Comparison of ENCODE assay signal across 23 cellular contexts in the genomic region with DNA sequence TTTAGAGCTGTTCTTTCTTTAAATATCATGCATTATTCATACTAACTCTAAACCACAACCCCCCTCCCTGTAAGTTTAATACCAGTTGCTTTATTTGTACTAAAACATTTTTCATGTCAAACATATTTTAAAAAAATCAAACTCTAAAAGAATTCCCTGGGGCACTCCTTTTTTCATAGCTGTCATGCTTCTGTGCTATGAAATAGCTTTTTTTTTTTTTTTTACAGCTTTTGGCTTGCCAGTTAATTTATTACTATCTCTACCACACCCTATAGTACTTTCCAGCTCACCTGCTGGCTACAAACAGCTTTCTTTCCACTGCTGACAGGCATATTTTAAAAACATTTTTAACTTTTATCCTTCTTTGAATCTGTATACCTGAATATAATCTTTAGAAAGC.
DNase-seq lines count a peak whose midpoint lies in the region; ATAC-seq and TF ChIP-seq lines count a peak whose summit lies in the region.
"Had no signal": no experiment of that assay in that cellular context is flagged by ENCODE, and none has a peak within 500 bp of the region (broad histone marks: within the 10 kb centered on the region; RNA-seq: fewer than 3 reads in every experiment).

No MANE protein-coding gene starts in this region.

- peaks cover 0 to 8% (median 0%) of the 10 kb centered on the region in 12 donors for H3K4me1 ChIP-seq in heart left ventricle

- H3K36me3 ChIP-seq in heart left ventricle = no peaks in the 10 kb centered on the region
- H3K36me3 ChIP-seq: neural progenitor cell, SJCRH30, thoracic aorta had no signal

- peaks cover 5% of the 10 kb centered on the region for H3K36me3 Mint-ChIP-seq in chondrocyte (ENCODE audit: low read depth)
- H3K36me3 Mint-ChIP-seq: CD8-positive, alpha-beta T cell; stimulated activated naive B cell treated with anti-CD40 and anti-IgM and Interleukin-4, amounts not matched to agents 10 μg/mL and 1 μg/mL and 100 μg/mL, for 72 hours had no signal

- intact Hi-C loops in heart left ventricle (cut with DNase I) = no loop called here

- DNase-seq in HS-27A (ENCODE audit: low read depth) = peak; percentile 57
- peak; percentile 45 to 66 for DNase-seq in NCI-H526 (lab: John Stamatoyannopoulos, UW)
- DNase-seq in chondrocyte (ENCODE audit: low spot score) = no peak
- no peak for DNase-seq in omental fat pad (ENCODE audit: low spot score)
- no peak for DNase-seq in Ammon's horn (ENCODE audit: low spot score)
- no peak for DNase-seq in medulla oblongata (ENCODE audit: extremely low spot score)
- no peak for DNase-seq in heart left ventricle
- DNase-seq: activated naive CD4-positive, alpha-beta T cell treated with Interleukin-2 at 50 U/mL for 16 hours; activated T-cell treated with anti-CD3 and anti-CD28 coated beads, Interleukin-2, amount 50 U/mL, for 1 hour; amygdala; CD8-positive, alpha-beta T cell; head of caudate nucleus; left ventricle myocardium superior; NCI-H1092 treated with DMSO at 0.1 percent for 48 hours; NCI-H2081 treated with DMSO at 0.1 percent for 48 hours; PC-9; SJCRH30; stimulated activated naive B cell treated with anti-CD40 and anti-IgM and Interleukin-4, amounts not matched to agents 10 μg/mL and 1 μg/mL and 100 μg/mL, for 72 hours had no signal

- TF ChIP-seq POLR2A in heart left ventricle (IDR thresholded peaks at IDR 0.05) = no peak

- H3K27ac Mint-ChIP-seq in chondrocyte (ENCODE audit: unreplicated experiment) = peak overlapping the region; percentile 47
- H3K27ac Mint-ChIP-seq: CD8-positive, alpha-beta T cell; neural progenitor cell; stimulated activated naive B cell treated with anti-CD40 and anti-IgM and Interleukin-4, amounts not matched to agents 10 μg/mL and 1 μg/mL and 100 μg/mL, for 72 hours had no signal

- H3K4me3 Mint-ChIP-seq in chondrocyte (ENCODE audit: unreplicated experiment) = no peak overlapping the region
- H3K4me3 Mint-ChIP-seq: CD8-positive, alpha-beta T cell; neural progenitor cell; stimulated activated naive B cell treated with anti-CD40 and anti-IgM and Interleukin-4, amounts not matched to agents 10 μg/mL and 1 μg/mL and 100 μg/mL, for 72 hours had no signal

- H3K4me1 Mint-ChIP-seq in chondrocyte (ENCODE audit: low read depth) = peaks cover 56% of the 10 kb centered on the region
- H3K4me1 Mint-ChIP-seq: stimulated activated naive B cell treated with anti-CD40 and anti-IgM and Interleukin-4, amounts not matched to agents 10 μg/mL and 1 μg/mL and 100 μg/mL, for 72 hours had no signal

- H3K27ac ChIP-seq in heart left ventricle = no peak overlapping the region
- H3K27ac ChIP-seq: neural progenitor cell, PC-9, SJCRH30, thoracic aorta had no signal

- TF ChIP-seq CTCF in chondrocyte (IDR thresholded peaks at IDR 0.05) (no peak), omental fat pad (IDR thresholded peaks at IDR 0.05) (no peak), heart left ventricle (IDR thresholded peaks at IDR 0.05) (no peak)

- no peak overlapping the region for H3K4me3 ChIP-seq in heart left ventricle
- H3K4me3 ChIP-seq: GM12878, neural progenitor cell, PC-9, SJCRH30, skin epidermis, thoracic aorta had no signal

- H3K27me3 Mint-ChIP-seq in chondrocyte (ENCODE audit: low read depth) = no peaks in the 10 kb centered on the region
- H3K27me3 Mint-ChIP-seq: stimulated activated naive B cell treated with anti-CD40 and anti-IgM and Interleukin-4, amounts not matched to agents 10 μg/mL and 1 μg/mL and 100 μg/mL, for 72 hours had no signal

- ATAC-seq in omental fat pad (ENCODE audit: low FRiP score) = peak; percentile 44
- no peak for ATAC-seq in heart left ventricle
- no peak for ATAC-seq in HG02884 (IDR thresholded peaks at IDR 0.05; ENCODE audit: unreplicated experiment)
- ATAC-seq: CD8-positive, alpha-beta T cell; GM12878; left ventricle myocardium superior; stimulated activated naive B cell treated with anti-CD40 and anti-IgM and Interleukin-4, amounts not matched to agents 10 μg/mL and 1 μg/mL and 100 μg/mL, for 72 hours had no signal

- H3K9me3 ChIP-seq in heart left ventricle = peaks cover 0 to 9% (median 0%) of the 10 kb centered on the region in 12 donors
- H3K9me3 ChIP-seq: SJCRH30, thoracic aorta had no signal

- peaks cover 13% of the 10 kb centered on the region for H3K9me3 Mint-ChIP-seq in chondrocyte (ENCODE audit: low read depth)

- H3K27me3 ChIP-seq in heart left ventricle = no peaks in the 10 kb centered on the region
- H3K27me3 ChIP-seq: neural progenitor cell, SJCRH30 had no signal

Comparison
In these comparisons a context has a peak if more than half of its experiments do, and no peak if none do; other contexts are left out.
1. DNase-seq: peak in HS-27A (single experiment) and NCI-H526 (2 of 2); none in chondrocyte (single experiment), omental fat pad (single experiment), Ammon's horn (single experiment), medulla oblongata (single experiment) and heart left ventricle (0 of 5).